In genomic region chr6:131954775-131955107, GRCh38 we compare ENCODE assay signal across 11 cellular contexts. TPM values are rescaled to one million over a fixed set of nuclear protein-coding genes. Genes with fewer than 3 reads are reported as not detected.
DNase-seq lines count a peak whose midpoint lies in the region; ATAC-seq and TF ChIP-seq lines count a peak whose summit lies in the region.
"Had no signal": no experiment of that assay in that cellular context is flagged by ENCODE, and none has a peak within 500 bp of the region (broad histone marks: within the 10 kb centered on the region; RNA-seq: fewer than 3 reads in every experiment).

No MANE protein-coding gene starts in this region.

- no peaks in the 10 kb centered on the region for H3K36me3 Mint-ChIP-seq in nephron (ENCODE audit: low read depth)
- no peaks in the 10 kb centered on the region for H3K36me3 Mint-ChIP-seq in activated CD4-positive, alpha-beta T cell treated with anti-CD3 and anti-CD28 coated beads for 36 hours (ENCODE audit: low read depth)
- H3K36me3 Mint-ChIP-seq: CD4-positive, CD25-positive, alpha-beta regulatory T cell had no signal

- H3K27ac ChIP-seq in ACC112 (ENCODE audit: low read depth, low read length): peak overlapping the region; percentile 93

- peaks cover 48% of the 10 kb centered on the region for H3K4me1 Mint-ChIP-seq in nephron
- peaks cover 9% of the 10 kb centered on the region for H3K4me1 Mint-ChIP-seq in activated CD4-positive, alpha-beta T cell treated with anti-CD3 and anti-CD28 coated beads for 36 hours

- DNase-seq in NOMO-1 treated with DMSO at 0.1 percent for 48 hours (lab: John Stamatoyannopoulos, UW; ENCODE audit: unreplicated experiment): peak; percentile 13
- DNase-seq in epithelial cell of esophagus (ENCODE audit: low read depth): peak; percentile 94
- DNase-seq in activated CD4-positive, alpha-beta T cell treated with anti-CD3 and anti-CD28 coated beads for 4 hours: no peak
- DNase-seq in SW480 (ENCODE audit: low spot score): no peak
- no peak for DNase-seq in activated CD4-positive, alpha-beta T cell treated with anti-CD3 and anti-CD28 coated beads for 36 hours
- DNase-seq: CD4-positive, CD25-positive, alpha-beta regulatory T cell; NK-92 treated with Interleukin-12 subunit alpha and Interleukin-12 subunit beta, amount 100 ng/mL, for 24 hours; stimulated activated CD4-positive, alpha-beta T cell treated with anti-CD3 and anti-CD28 coated beads, Interleukin-12 subunit alpha, Interleukin-12 subunit beta, amount 100 ng/mL, for 4 hours had no signal

- no peaks in the 10 kb centered on the region for H3K27me3 Mint-ChIP-seq in nephron (ENCODE audit: low read depth)
- H3K27me3 Mint-ChIP-seq in activated CD4-positive, alpha-beta T cell treated with anti-CD3 and anti-CD28 coated beads for 36 hours: peaks cover 41% of the 10 kb centered on the region

- peaks cover 7% of the 10 kb centered on the region; the same call in 1 of the 2 replicates for H3K36me3 ChIP-seq in ACC112 (ENCODE audit: insufficient read depth, low read length)

- intact Hi-C loops in activated CD4-positive, alpha-beta T cell treated with anti-CD3 and anti-CD28 coated beads for 36 hours (cut with DNase I, micrococcal nuclease): no loop called here

- peak overlapping the region; percentile 91 to 98 (median 95) for H3K27ac Mint-ChIP-seq in nephron
- no peak overlapping the region for H3K27ac Mint-ChIP-seq in activated CD4-positive, alpha-beta T cell treated with anti-CD3 and anti-CD28 coated beads for 36 hours
- H3K27ac Mint-ChIP-seq: CD4-positive, CD25-positive, alpha-beta regulatory T cell had no signal

- H3K27me3 ChIP-seq in ACC112 (ENCODE audit: insufficient read depth, low read length): no peaks in the 10 kb centered on the region

- H2AFZ ChIP-seq in ACC112 (ENCODE audit: low read length, unreplicated experiment): peak overlapping the region; percentile 59

- TF ChIP-seq CTCF in epithelial cell of esophagus (IDR thresholded peaks at IDR 0.05; ENCODE audit: insufficient read depth, low read depth, low read length, missing control alignments) (no peak), nephron (IDR thresholded peaks at IDR 0.05; ENCODE audit: unreplicated experiment in 3 of 3) (no peak)

- H3K79me2 ChIP-seq in ACC112 (ENCODE audit: control insufficient read depth, insufficient read depth, low read length, unreplicated experiment): peaks cover 11% of the 10 kb centered on the region

- no peaks in the 10 kb centered on the region for H3K9me3 Mint-ChIP-seq in nephron
- no peaks in the 10 kb centered on the region for H3K9me3 Mint-ChIP-seq in activated CD4-positive, alpha-beta T cell treated with anti-CD3 and anti-CD28 coated beads for 36 hours (ENCODE audit: low read depth)

- H3K4me3 Mint-ChIP-seq in nephron: peak overlapping the region; percentile 31 to 71 (median 66)
- H3K4me3 Mint-ChIP-seq in activated CD4-positive, alpha-beta T cell treated with anti-CD3 and anti-CD28 coated beads for 36 hours: no peak overlapping the region

- CTCF ChIA-PET in activated CD4-positive, alpha-beta T cell treated with anti-CD3 and anti-CD28 coated beads for 36 hours (lab: Charles Lee): interaction anchor here (0.8 kb wide), 1 partner anchor 40 kb away, joined by 3 read pairs; no protein-coding TSS in a partner anchor

- no peak for ATAC-seq in HG03097 (IDR thresholded peaks at IDR 0.05; ENCODE audit: low FRiP score, unreplicated experiment)
- no peak for ATAC-seq in activated CD4-positive, alpha-beta T cell treated with anti-CD3 and anti-CD28 coated beads for 36 hours

- H3K4me1 ChIP-seq in ACC112 (ENCODE audit: control insufficient read depth, insufficient read depth, low read length, unreplicated experiment): peaks cover 39% of the 10 kb centered on the region

- peak overlapping the region; percentile 21; the same call in 1 of the 2 replicates for H3K4me3 ChIP-seq in ACC112 (ENCODE audit: low read depth, low read length)
- no peak overlapping the region for H3K4me3 ChIP-seq in epithelial cell of esophagus (ENCODE audit: low read length)

- POLR2A ChIA-PET in activated CD4-positive, alpha-beta T cell treated with anti-CD3 and anti-CD28 coated beads for 36 hours (lab: Charles Lee): no interaction called here

RNA-seq across cellular contexts. Expression of gene CCN2, which starts 3.6 kb away (rescaled TPM):
- total RNA-seq in activated CD4-positive, alpha-beta T cell treated with anti-CD3 and anti-CD28 coated beads for 36 hours: not detected
- total RNA-seq: CD4-positive, CD25-positive, alpha-beta regulatory T cell had no signal

Comparison
In these comparisons a context has a peak if more than half of its experiments do, and no peak if none do; other contexts are left out.
1. DNase-seq: peak in NOMO-1 treated with DMSO at 0.1 percent for 48 hours (single experiment) and epithelial cell of esophagus (single experiment); none in activated CD4-positive, alpha-beta T cell treated with anti-CD3 and anti-CD28 coated beads for 4 hours (0 of 2), SW480 (single experiment) and activated CD4-positive, alpha-beta T cell treated with anti-CD3 and anti-CD28 coated beads for 36 hours (single experiment).